Comparison of ENCODE assay signal across 36 cellular contexts in genomic region chr6:73364549-73364948, GRCh38. TPM values are rescaled to one million over a fixed set of nuclear protein-coding genes. Genes with fewer than 3 reads are reported as not detected.
"Had no signal": no experiment of that assay in that cellular context is flagged by ENCODE, and none has a peak within 500 bp of the region (broad histone marks: within the 10 kb centered on the region; RNA-seq: fewer than 3 reads in every experiment).

No MANE protein-coding gene starts in this region.

- H3K4me3 Mint-ChIP-seq: activated B cell treated with CpG ODN at 0.5 μM for 24 hours; activated CD4-positive, alpha-beta memory T cell treated with anti-CD3 and anti-CD28 coated beads for 36 hours; activated CD4-positive, alpha-beta T cell treated with anti-CD3 and anti-CD28 coated beads, Interleukin-2, amount 10 ng/mL, durations not matched to agents 24 days and 14 days; activated CD8-positive, alpha-beta T cell treated with anti-CD3 and anti-CD28 coated beads for 36 hours; activated naive CD4-positive, alpha-beta T cell treated with anti-CD3 and anti-CD28 coated beads, Interleukin-2, amount 10 ng/mL, durations not matched to agents 7 days and 5 days; activated naive CD4-positive, alpha-beta T cell treated with anti-CD3 and anti-CD28 coated beads, Interleukin-2, amount 50 U/mL, for 24 hours; activated naive CD8-positive, alpha-beta T cell; activated naive CD8-positive, alpha-beta T cell treated with anti-CD3 and anti-CD28 coated beads, Interleukin-2, amount 10 ng/mL, durations not matched to agents 7 days and 5 days; activated naive CD8-positive, alpha-beta T cell treated with anti-CD3 and anti-CD28 coated beads, Interleukin-2, amount 50 U/mL, for 24 hours; activated T-cell treated with anti-CD3 and anti-CD28 coated beads, Interleukin-2, amount 50 U/mL, for 24 hours; brain; central memory CD8-positive, alpha-beta T cell; T-helper 1 cell treated with Interleukin-12 subunit alpha and Interleukin-12 subunit beta and Interleukin-4 antibody, amounts not matched to agents 30 μg/mL and 1 μg/mL, for 36 hours; T-helper 2 cell treated with Interferon-gamma antibody and Interleukin-4, amounts not matched to agents 5 μg/mL and 100 μg/mL, for 36 hours had no signal

- H3K27me3 ChIP-seq: ascending aorta, cardiac muscle cell had no signal

- H3K27ac Mint-ChIP-seq: activated B cell treated with CpG ODN at 0.5 μM for 24 hours; activated CD4-positive, alpha-beta memory T cell treated with anti-CD3 and anti-CD28 coated beads for 36 hours; activated CD4-positive, alpha-beta T cell treated with anti-CD3 and anti-CD28 coated beads, Interleukin-2, amount 10 ng/mL, durations not matched to agents 24 days and 14 days; activated CD8-positive, alpha-beta T cell treated with anti-CD3 and anti-CD28 coated beads for 36 hours; activated naive CD4-positive, alpha-beta T cell treated with anti-CD3 and anti-CD28 coated beads, Interleukin-2, amount 10 ng/mL, durations not matched to agents 7 days and 5 days; activated naive CD4-positive, alpha-beta T cell treated with anti-CD3 and anti-CD28 coated beads, Interleukin-2, amount 50 U/mL, for 24 hours; activated naive CD8-positive, alpha-beta T cell; activated naive CD8-positive, alpha-beta T cell treated with anti-CD3 and anti-CD28 coated beads, Interleukin-2, amount 10 ng/mL, durations not matched to agents 7 days and 5 days; activated naive CD8-positive, alpha-beta T cell treated with anti-CD3 and anti-CD28 coated beads, Interleukin-2, amount 50 U/mL, for 24 hours; activated T-cell treated with anti-CD3 and anti-CD28 coated beads, Interleukin-2, amount 50 U/mL, for 24 hours; activated T-helper 2 cell treated with anti-CD3 and anti-CD28 coated beads, Interferon-gamma antibody, Interleukin-2, Interleukin-4, amounts not matched to agents 10 μg/mL and 5 μg/mL and 100 μg/mL, durations not matched to agents 14 hours and 24 hours and 36 hours; brain; T-helper 1 cell treated with Interleukin-12 subunit alpha and Interleukin-12 subunit beta and Interleukin-4 antibody, amounts not matched to agents 30 μg/mL and 1 μg/mL, for 36 hours; T-helper 2 cell treated with Interferon-gamma antibody and Interleukin-4, amounts not matched to agents 5 μg/mL and 100 μg/mL, for 36 hours had no signal

- H3K36me3 Mint-ChIP-seq: activated CD4-positive, alpha-beta memory T cell treated with anti-CD3 and anti-CD28 coated beads for 36 hours; activated naive CD4-positive, alpha-beta T cell treated with anti-CD3 and anti-CD28 coated beads, Interleukin-2, amount 10 ng/mL, durations not matched to agents 7 days and 5 days; activated naive CD4-positive, alpha-beta T cell treated with anti-CD3 and anti-CD28 coated beads, Interleukin-2, amount 50 U/mL, for 24 hours; activated naive CD8-positive, alpha-beta T cell treated with anti-CD3 and anti-CD28 coated beads, Interleukin-2, amount 10 ng/mL, durations not matched to agents 7 days and 5 days; brain had no signal

- H3K4me1 Mint-ChIP-seq: activated B cell treated with CpG ODN at 0.5 μM for 24 hours; activated CD4-positive, alpha-beta T cell treated with anti-CD3 and anti-CD28 coated beads, Interleukin-2, amount 10 ng/mL, durations not matched to agents 24 days and 14 days; activated naive CD4-positive, alpha-beta T cell treated with anti-CD3 and anti-CD28 coated beads, Interleukin-2, amount 10 ng/mL, durations not matched to agents 7 days and 5 days; activated naive CD4-positive, alpha-beta T cell treated with anti-CD3 and anti-CD28 coated beads, Interleukin-2, amount 50 U/mL, for 24 hours; activated naive CD8-positive, alpha-beta T cell treated with anti-CD3 and anti-CD28 coated beads, Interleukin-2, amount 10 ng/mL, durations not matched to agents 7 days and 5 days; activated naive CD8-positive, alpha-beta T cell treated with anti-CD3 and anti-CD28 coated beads, Interleukin-2, amount 50 U/mL, for 24 hours; brain; central memory CD8-positive, alpha-beta T cell had no signal

- H3K4me1 ChIP-seq: ascending aorta had no signal

- H3K27ac ChIP-seq: ascending aorta, cardiac muscle cell had no signal

- H3K9me3 Mint-ChIP-seq: activated B cell treated with CpG ODN at 0.5 μM for 24 hours; activated CD4-positive, alpha-beta memory T cell treated with anti-CD3 and anti-CD28 coated beads for 36 hours; activated CD4-positive, alpha-beta T cell treated with anti-CD3 and anti-CD28 coated beads, Interleukin-2, amount 10 ng/mL, durations not matched to agents 24 days and 14 days; activated CD8-positive, alpha-beta T cell treated with anti-CD3 and anti-CD28 coated beads for 36 hours; activated naive CD4-positive, alpha-beta T cell treated with anti-CD3 and anti-CD28 coated beads, Interleukin-2, amount 10 ng/mL, durations not matched to agents 7 days and 5 days; activated naive CD4-positive, alpha-beta T cell treated with anti-CD3 and anti-CD28 coated beads, Interleukin-2, amount 50 U/mL, for 24 hours; activated naive CD8-positive, alpha-beta T cell treated with anti-CD3 and anti-CD28 coated beads, Interleukin-2, amount 10 ng/mL, durations not matched to agents 7 days and 5 days; activated naive CD8-positive, alpha-beta T cell treated with anti-CD3 and anti-CD28 coated beads, Interleukin-2, amount 50 U/mL, for 24 hours; activated T-cell treated with anti-CD3 and anti-CD28 coated beads, Interleukin-2, amount 50 U/mL, for 24 hours; activated T-helper 2 cell treated with anti-CD3 and anti-CD28 coated beads, Interferon-gamma antibody, Interleukin-2, Interleukin-4, amounts not matched to agents 10 μg/mL and 5 μg/mL and 100 μg/mL, durations not matched to agents 14 hours and 24 hours and 36 hours; central memory CD8-positive, alpha-beta T cell; T-helper 1 cell treated with Interleukin-12 subunit alpha and Interleukin-12 subunit beta and Interleukin-4 antibody, amounts not matched to agents 30 μg/mL and 1 μg/mL, for 36 hours; T-helper 2 cell treated with Interferon-gamma antibody and Interleukin-4, amounts not matched to agents 5 μg/mL and 100 μg/mL, for 36 hours had no signal

- DNase-seq: activated B cell treated with CpG ODN at 0.5 μM for 24 hours; activated CD4-positive, alpha-beta memory T cell treated with anti-CD3 and anti-CD28 coated beads for 36 hours; activated CD4-positive, alpha-beta T cell treated with anti-CD3 and anti-CD28 coated beads for 4 hours; activated CD4-positive, alpha-beta T cell treated with anti-CD3 and anti-CD28 coated beads, Interleukin-2, amount 10 ng/mL, durations not matched to agents 24 days and 14 days; activated CD4-positive, alpha-beta T cell treated with anti-CD3 and anti-CD28 coated beads, Interleukin-2, amount 50 U/mL, for 1 hour; activated CD4-positive, alpha-beta T cell treated with anti-CD3 and anti-CD28 coated beads, Interleukin-2, amount 50 U/mL, for 4 hours; activated CD4-positive, CD25-positive, alpha-beta regulatory T cell treated with anti-CD3 and anti-CD28 coated beads, Interleukin-2, amount 50 U/mL, for 72 hours; activated CD8-positive, alpha-beta memory T cell treated with anti-CD3 and anti-CD28 coated beads, Interleukin-2, amount 50 U/mL, for 4 hours; activated CD8-positive, alpha-beta T cell treated with anti-CD3 and anti-CD28 coated beads for 36 hours; activated effector memory CD4-positive, alpha-beta T cell treated with Interleukin-2 at 50 U/mL for 16 hours; activated gamma-delta T cell; activated naive CD4-positive, alpha-beta T cell treated with anti-CD3 and anti-CD28 coated beads, Interleukin-2, amount 10 ng/mL, durations not matched to agents 7 days and 5 days; activated naive CD4-positive, alpha-beta T cell treated with Interleukin-2 at 50 U/mL for 16 hours; activated naive CD8-positive, alpha-beta T cell treated with anti-CD3 and anti-CD28 coated beads, Interleukin-2, amount 10 ng/mL, durations not matched to agents 7 days and 5 days; activated naive CD8-positive, alpha-beta T cell treated with anti-CD3 and anti-CD28 coated beads, Interleukin-2, amount 50 U/mL, for 24 hours; activated T-cell treated with anti-CD3 and anti-CD28 coated beads, Interleukin-2, amount 50 U/mL, for 24 hours; activated T-cell treated with anti-CD3 and anti-CD28 coated beads, Interleukin-2, amount 50 U/mL, for 48 hours; amygdala; anterior cingulate cortex; caudate nucleus; cerebellar nuclear complex; T-helper 2 cell; T-helper 9 cell had no signal

- ATAC-seq: activated CD8-positive, alpha-beta T cell treated with anti-CD3 and anti-CD28 coated beads for 36 hours; activated naive CD8-positive, alpha-beta T cell treated with anti-CD3 and anti-CD28 coated beads, Interleukin-2, amount 50 U/mL, for 24 hours had no signal

- H3K27me3 Mint-ChIP-seq: activated CD4-positive, alpha-beta memory T cell treated with anti-CD3 and anti-CD28 coated beads for 36 hours; activated CD8-positive, alpha-beta T cell treated with anti-CD3 and anti-CD28 coated beads for 36 hours; activated naive CD8-positive, alpha-beta T cell treated with anti-CD3 and anti-CD28 coated beads, Interleukin-2, amount 50 U/mL, for 24 hours; activated T-cell treated with anti-CD3 and anti-CD28 coated beads, Interleukin-2, amount 50 U/mL, for 24 hours; brain; central memory CD8-positive, alpha-beta T cell had no signal

- H3K36me3 ChIP-seq: ascending aorta, cardiac muscle cell had no signal

- H3K4me3 ChIP-seq: ascending aorta, cardiac muscle cell had no signal

RNA-seq across cellular contexts. Expression of gene KHDC3L, which starts 2.1 kb away (rescaled TPM):
- total RNA-seq: activated B cell treated with CpG ODN at 0.5 μM for 24 hours; activated CD4-positive, alpha-beta memory T cell treated with anti-CD3 and anti-CD28 coated beads for 36 hours; activated CD4-positive, alpha-beta T cell treated with anti-CD3 and anti-CD28 coated beads, Interleukin-2, amount 10 ng/mL, durations not matched to agents 24 days and 14 days; activated CD8-positive, alpha-beta memory T cell treated with anti-CD3 and anti-CD28 coated beads for 36 hours; activated CD8-positive, alpha-beta T cell treated with anti-CD3 and anti-CD28 coated beads for 36 hours; activated naive CD8-positive, alpha-beta T cell treated with anti-CD3 and anti-CD28 coated beads, Interleukin-2, amount 10 ng/mL, durations not matched to agents 7 days and 5 days; activated T-helper 2 cell treated with anti-CD3 and anti-CD28 coated beads, Interferon-gamma antibody, Interleukin-2, Interleukin-4, amounts not matched to agents 10 μg/mL and 5 μg/mL and 100 μg/mL, durations not matched to agents 14 hours and 24 hours and 36 hours; ascending aorta; bronchial epithelial cell; chondrocyte had no signal
- polyA plus RNA-seq: adipose tissue, cardiac muscle cell had no signal

RNA-seq across cellular contexts. Expression of gene OOEP, which starts 5.1 kb away (rescaled TPM):
- total RNA-seq: activated B cell treated with CpG ODN at 0.5 μM for 24 hours; activated CD8-positive, alpha-beta T cell treated with anti-CD3 and anti-CD28 coated beads for 36 hours; activated T-helper 2 cell treated with anti-CD3 and anti-CD28 coated beads, Interferon-gamma antibody, Interleukin-2, Interleukin-4, amounts not matched to agents 10 μg/mL and 5 μg/mL and 100 μg/mL, durations not matched to agents 14 hours and 24 hours and 36 hours; ascending aorta; bronchial epithelial cell; cardiac muscle cell; chondrocyte had no signal
- polyA plus RNA-seq: cardiac muscle cell had no signal

RNA-seq across cellular contexts. Expression of gene DPPA5, which starts 10.5 kb away (rescaled TPM):
- total RNA-seq: activated B cell treated with CpG ODN at 0.5 μM for 24 hours; activated CD4-positive, alpha-beta memory T cell treated with anti-CD3 and anti-CD28 coated beads for 36 hours; activated CD4-positive, alpha-beta T cell treated with anti-CD3 and anti-CD28 coated beads, Interleukin-2, amount 10 ng/mL, durations not matched to agents 24 days and 14 days; activated CD8-positive, alpha-beta memory T cell treated with anti-CD3 and anti-CD28 coated beads for 36 hours; activated CD8-positive, alpha-beta T cell treated with anti-CD3 and anti-CD28 coated beads for 36 hours; activated naive CD8-positive, alpha-beta T cell treated with anti-CD3 and anti-CD28 coated beads, Interleukin-2, amount 10 ng/mL, durations not matched to agents 7 days and 5 days; activated T-helper 2 cell treated with anti-CD3 and anti-CD28 coated beads, Interferon-gamma antibody, Interleukin-2, Interleukin-4, amounts not matched to agents 10 μg/mL and 5 μg/mL and 100 μg/mL, durations not matched to agents 14 hours and 24 hours and 36 hours; ascending aorta; bronchial epithelial cell; cardiac muscle cell; chondrocyte had no signal
- polyA plus RNA-seq: adipose tissue, cardiac muscle cell had no signal

RNA-seq across cellular contexts. Expression of gene DDX43, which starts 30.1 kb away (rescaled TPM):
- total RNA-seq: ascending aorta, cardiac muscle cell, chondrocyte had no signal
- polyA plus RNA-seq: cardiac muscle cell had no signal
